In the genomic region with DNA sequence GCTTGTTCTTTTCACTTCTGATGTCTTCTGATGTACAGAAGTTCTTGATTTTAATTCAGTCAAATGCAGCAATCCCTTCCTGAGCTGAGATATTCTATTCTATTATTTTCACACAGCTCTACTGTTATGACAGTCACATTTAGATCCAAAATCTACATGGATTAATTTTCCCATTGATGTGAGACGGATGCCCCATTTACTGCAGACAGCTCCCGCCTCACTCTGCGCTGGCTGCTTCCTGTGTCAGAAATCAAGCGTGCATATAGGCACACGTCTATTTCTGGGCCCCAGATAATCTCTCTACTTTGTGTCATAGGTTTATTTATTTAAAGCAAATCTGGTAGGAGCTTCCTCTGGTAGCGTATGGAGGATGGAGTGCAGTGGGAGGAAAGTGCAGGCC, we compare ENCODE assay signal across 21 cellular contexts. TPM values are rescaled to one million over a fixed set of nuclear protein-coding genes. Genes with fewer than 3 reads are reported as not detected.
DNase-seq lines count a peak whose midpoint lies in the region; ATAC-seq, FAIRE-seq and TF ChIP-seq lines count a peak whose summit lies in the region.
"Had no signal": no experiment of that assay in that cellular context is flagged by ENCODE, and none has a peak within 500 bp of the region (broad histone marks: within the 10 kb centered on the region; RNA-seq: fewer than 3 reads in every experiment).

No MANE protein-coding gene starts in this region.

- ATAC-seq in HepG2 (no peak), right lobe of liver (no peak), upper lobe of left lung (ENCODE audit: low FRiP score in 2 of 2) (no peak)
- ATAC-seq: GM23338, left lobe of liver, mucosa of descending colon had no signal

- H3K4me1 ChIP-seq in HepG2 (ENCODE audit: insufficient read depth, low read length), result peaks cover 64% of the 10 kb centered on the region
- H3K4me1 ChIP-seq in right lobe of liver, result peaks cover 0 to 26% (median 9%) of the 10 kb centered on the region in 4 donors
- peaks cover 8 to 72% (median 29%) of the 10 kb centered on the region in 6 donors for H3K4me1 ChIP-seq in spleen
- H3K4me1 ChIP-seq in tibial nerve, result peaks cover 0 to 32% (median 4%) of the 10 kb centered on the region in 4 donors
- H3K4me1 ChIP-seq in upper lobe of left lung, result peaks cover 20 to 27% (median 23%) of the 10 kb centered on the region in 4 donors

- POLR2A ChIA-PET in activated CD4-positive, alpha-beta T cell treated with anti-CD3 and anti-CD28 coated beads, Interleukin-2, amount 10 ng/mL, durations not matched to agents 7 days and 5 days (lab: Charles Lee), result no interaction called here
- POLR2A ChIA-PET in HepG2 (lab: Yijun Ruan, JAX), result no interaction called here

- in situ Hi-C loops in HepG2 (cut with HindIII; ENCODE audit: extremely low pct_ligation_motif_present, low pct_unique_long_range_greater_than_20kb), result loop anchor here (5.0 kb wide), 1 partner anchor 47 kb away; no protein-coding TSS in a partner anchor

- TF ChIP-seq POLR2A in HepG2 (IDR thresholded peaks at IDR 0.05; ENCODE audit: insufficient read depth in 1 of 2, low read depth in 2 of 2, low read length in 2 of 2) (no peak), right lobe of liver (IDR thresholded peaks at IDR 0.05) (no peak), spleen (IDR thresholded peaks at IDR 0.05) (no peak), tibial nerve (IDR thresholded peaks at IDR 0.05) (no peak), upper lobe of left lung (IDR thresholded peaks at IDR 0.05) (no peak)

- no peaks in the 10 kb centered on the region for H3K27me3 Mint-ChIP-seq in activated CD4-positive, alpha-beta T cell treated with anti-CD3 and anti-CD28 coated beads, Interleukin-2, amount 10 ng/mL, durations not matched to agents 7 days and 5 days
- H3K27me3 Mint-ChIP-seq in activated naive CD8-positive, alpha-beta T cell treated with anti-CD3 and anti-CD28 coated beads for 36 hours, result no peaks in the 10 kb centered on the region

- no peaks in the 10 kb centered on the region for H3K9me3 Mint-ChIP-seq in activated CD4-positive, alpha-beta T cell treated with anti-CD3 and anti-CD28 coated beads, Interleukin-2, amount 10 ng/mL, durations not matched to agents 7 days and 5 days
- no peaks in the 10 kb centered on the region for H3K9me3 Mint-ChIP-seq in activated naive CD8-positive, alpha-beta T cell treated with anti-CD3 and anti-CD28 coated beads for 36 hours
- H3K9me3 Mint-ChIP-seq: GM23338 had no signal

- H3K9me3 ChIP-seq in HepG2 (ENCODE audit: low read length), result no peaks in the 10 kb centered on the region
- no peaks in the 10 kb centered on the region for H3K9me3 ChIP-seq in right lobe of liver
- no peaks in the 10 kb centered on the region for H3K9me3 ChIP-seq in spleen
- H3K9me3 ChIP-seq in tibial nerve, result no peaks in the 10 kb centered on the region
- no peaks in the 10 kb centered on the region for H3K9me3 ChIP-seq in upper lobe of left lung
- H3K9me3 ChIP-seq: mucosa of descending colon, neutrophil had no signal

- no peak overlapping the region for H2AFZ ChIP-seq in HepG2 (ENCODE audit: low read length)
- H2AFZ ChIP-seq: GM23338 had no signal

- DNase-seq in activated CD4-positive, alpha-beta T cell treated with anti-CD3 and anti-CD28 coated beads, Interleukin-2, amount 10 ng/mL, durations not matched to agents 7 days and 5 days, result no peak
- DNase-seq in activated CD4-positive, alpha-beta T cell treated with anti-CD3 and anti-CD28 coated beads for 1 hour, result no peak
- DNase-seq in HepG2 (ENCODE audit: low spot score) (no peak), right lobe of liver (no peak), spleen (peak; percentile 28), tibial nerve (ENCODE audit: low spot score in 2 of 2) (no peak), upper lobe of left lung (no peak)
- no peak for DNase-seq in activated naive CD8-positive, alpha-beta T cell treated with anti-CD3 and anti-CD28 coated beads for 36 hours
- DNase-seq: ACHN; DMS79; effector CD8-positive, alpha-beta T cell; glutamatergic neuron; mucosa of descending colon; NCI-H1092; retina; stimulated activated CD4-positive, alpha-beta T cell treated with anti-CD3 and anti-CD28 coated beads, Interleukin-15, amount 100 ng/mL, for 24 hours had no signal

- peak overlapping the region; percentile 1; the same call in 1 of the 2 replicates for H3K9ac ChIP-seq in HepG2 (ENCODE audit: insufficient read depth, low read depth, low read length)
- H3K9ac ChIP-seq: KMS-11 had no signal

- H3K36me3 ChIP-seq in HepG2 (replicated peaks in 1 of 2; ENCODE audit: control insufficient read depth in 1 of 2, insufficient read depth in 2 of 2, low read length in 2 of 2) (peaks cover 25 to 71% of the 10 kb centered on the region in 2 experiments), right lobe of liver (peaks cover 0 to 36% (median 8%) of the 10 kb centered on the region in 4 donors), spleen (peaks cover 0 to 26% (median 10%) of the 10 kb centered on the region in 6 donors), tibial nerve (peaks cover 0 to 56% (median 0%) of the 10 kb centered on the region in 3 donors), upper lobe of left lung (peaks cover 4 to 24% (median 14%) of the 10 kb centered on the region in 4 donors)

- peaks cover 55% of the 10 kb centered on the region for H3K36me3 Mint-ChIP-seq in activated CD4-positive, alpha-beta T cell treated with anti-CD3 and anti-CD28 coated beads, Interleukin-2, amount 10 ng/mL, durations not matched to agents 7 days and 5 days (ENCODE audit: low read depth)
- H3K36me3 Mint-ChIP-seq in activated naive CD8-positive, alpha-beta T cell treated with anti-CD3 and anti-CD28 coated beads for 36 hours, result peaks cover 58% of the 10 kb centered on the region

- no peak for FAIRE-seq in HepG2 (lab: Jason Lieb, UNC)
- FAIRE-seq: GM12892 had no signal

- H3K27ac ChIP-seq in HepG2 (ENCODE audit: extremely low read length, insufficient read depth, low read length) (no peak overlapping the region), right lobe of liver (no peak overlapping the region), spleen (no peak overlapping the region), tibial nerve (no peak overlapping the region), upper lobe of left lung (no peak overlapping the region)
- H3K27ac ChIP-seq: KMS-11, neutrophil had no signal

- no peak overlapping the region for H3K4me2 ChIP-seq in HepG2 (ENCODE audit: low read depth, low read length)
- H3K4me2 ChIP-seq: GM23338, KMS-11 had no signal

- TF ChIP-seq CTCF in HepG2 (CRISPR knock-in tag; IDR thresholded peaks at IDR 0.05) (no peak), right lobe of liver (IDR thresholded peaks at IDR 0.05) (no peak), spleen (IDR thresholded peaks at IDR 0.05 in 8 of 11, conservative IDR thresholded peaks at IDR 0.05 in 3 of 11) (no peak), tibial nerve (IDR thresholded peaks at IDR 0.05) (no peak), upper lobe of left lung (IDR thresholded peaks at IDR 0.05) (no peak)

- CTCF ChIA-PET in activated CD4-positive, alpha-beta T cell treated with anti-CD3 and anti-CD28 coated beads, Interleukin-2, amount 10 ng/mL, durations not matched to agents 7 days and 5 days (lab: Charles Lee), result interaction anchor here (1.0 to 1.7 kb wide), 4 partner anchors 9 to 67 kb away, joined by 3 to 5 read pairs (median 4); no protein-coding TSS in a partner anchor
- CTCF ChIA-PET in HepG2 (lab: Yijun Ruan, JAX; ENCODE audit: low intra/inter-chr PET ratio, low total read pairs), result no interaction called here

- peaks cover 93% of the 10 kb centered on the region for H3K4me1 Mint-ChIP-seq in activated CD4-positive, alpha-beta T cell treated with anti-CD3 and anti-CD28 coated beads, Interleukin-2, amount 10 ng/mL, durations not matched to agents 7 days and 5 days
- H3K4me1 Mint-ChIP-seq in activated naive CD8-positive, alpha-beta T cell treated with anti-CD3 and anti-CD28 coated beads for 36 hours, result peaks cover 82% of the 10 kb centered on the region

- H3K4me3 ChIP-seq in HepG2 (replicated peaks in 1 of 3; ENCODE audit: insufficient read depth in 1 of 3, low read depth in 2 of 3, low read length in 3 of 3), result no peak overlapping the region
- H3K4me3 ChIP-seq in right lobe of liver, result no peak overlapping the region
- H3K4me3 ChIP-seq in spleen, result no peak overlapping the region
- H3K4me3 ChIP-seq in tibial nerve, result no peak overlapping the region
- no peak overlapping the region for H3K4me3 ChIP-seq in upper lobe of left lung
- H3K4me3 ChIP-seq: GM23338, mucosa of descending colon had no signal

- intact Hi-C loops in HepG2 (cut with micrococcal nuclease; ENCODE audit: unreplicated experiment) (loop anchor here (5.0 kb wide), 1 partner anchor 73 kb away; a partner anchor contains a TSS), right lobe of liver (cut with DNase I) (no loop called here), spleen (cut with DNase I; ENCODE audit: low total_unique reads) (no loop called here)

- H3K79me2 ChIP-seq in HepG2 (ENCODE audit: insufficient read depth, low read length), result peaks cover 91% of the 10 kb centered on the region

- 91% methylated on average over 6 of the region's 6 CpGs for WGBS in HepG2 (ENCODE audit: low lambda C conversion rate)
- 75% methylated on average over 6 of the region's 6 CpGs for WGBS in right lobe of liver (ENCODE audit: insufficient coverage, low coverage, low lambda C conversion rate, missing lambda C conversion rate)
- 81 to 86% (median 82%) methylated on average over 6 of the region's 6 CpGs for WGBS in spleen, 5 donors
- 87 to 88% methylated on average over 6 of the region's 6 CpGs for WGBS in tibial nerve, 2 donors
- 67 to 77% methylated on average over 6 of the region's 6 CpGs for WGBS in upper lobe of left lung, 2 donors

- H3K27me3 ChIP-seq in HepG2 (ENCODE audit: control insufficient read depth in 1 of 2, insufficient read depth in 2 of 2, low read length in 2 of 2) (no peaks in the 10 kb centered on the region; a peak in 1 of 5 replicates), right lobe of liver (no peaks in the 10 kb centered on the region), spleen (replicated peaks in 1 of 7) (peaks cover 0 to 4% (median 0%) of the 10 kb centered on the region in 7 donors), tibial nerve (no peaks in the 10 kb centered on the region), upper lobe of left lung (no peaks in the 10 kb centered on the region)

- TF ChIP-seq EP300 in HepG2 (IDR thresholded peaks at IDR 0.05; ENCODE audit: low read depth in 2 of 2, low read length in 2 of 2) (no peak), HepG2 (CRISPR knock-in tag; IDR thresholded peaks at IDR 0.05; ENCODE audit: borderline replicate concordance) (no peak), tibial nerve (IDR thresholded peaks at IDR 0.05) (no peak), upper lobe of left lung (IDR thresholded peaks at IDR 0.05) (no peak)

- H4K20me1 ChIP-seq in HepG2 (ENCODE audit: insufficient read depth, low read length), result peaks cover 100% of the 10 kb centered on the region

- BruUV-seq in HepG2 (replicated peaks; lab: Mats Ljungman, UMichigan), result no TSS peak

- H3K27ac Mint-ChIP-seq in activated CD4-positive, alpha-beta T cell treated with anti-CD3 and anti-CD28 coated beads, Interleukin-2, amount 10 ng/mL, durations not matched to agents 7 days and 5 days, result peak overlapping the region; percentile 51
- peak overlapping the region; percentile 15 for H3K27ac Mint-ChIP-seq in activated naive CD8-positive, alpha-beta T cell treated with anti-CD3 and anti-CD28 coated beads for 36 hours

- H3K4me3 Mint-ChIP-seq in activated CD4-positive, alpha-beta T cell treated with anti-CD3 and anti-CD28 coated beads, Interleukin-2, amount 10 ng/mL, durations not matched to agents 7 days and 5 days, result no peak overlapping the region
- H3K4me3 Mint-ChIP-seq in activated naive CD8-positive, alpha-beta T cell treated with anti-CD3 and anti-CD28 coated beads for 36 hours, result no peak overlapping the region
- H3K4me3 Mint-ChIP-seq: GM23338 had no signal

- TF ChIP-seq RAD21 in HepG2 (CRISPR knock-in tag; IDR thresholded peaks at IDR 0.05), result no peak

RNA-seq across cellular contexts. Expression of a gene that starts 6.7 kb away (rescaled TPM):
- 10 to 100 TPM; 59.0 to 62.2 TPM for total RNA-seq in activated CD4-positive, alpha-beta T cell treated with anti-CD3 and anti-CD28 coated beads, Interleukin-2, amount 10 ng/mL, durations not matched to agents 7 days and 5 days
- total RNA-seq in HepG2 (2016; rRNA removed; fragmentation: Illumina TruSeq; extraction: Trizol) (73.7 and 86.7 TPM in 2 replicates), right lobe of liver (100 to 1,000 TPM in 4 of 6 experiments, 10 to 100 TPM in 2; 87.7 to 373 (median 102) TPM), spleen (10 to 100 TPM; 13.9 to 42.6 (median 36.9) TPM), tibial nerve (100 to 1,000 TPM; 118 to 175 (median 137) TPM), upper lobe of left lung (100 to 1,000 TPM in 1 of 6 donors, 10 to 100 TPM in 5; 34.6 to 114 (median 51.9) TPM)
- 57.4 and 60.2 TPM in 2 replicates for total RNA-seq in HepG2 (2016; cell fraction: cytosol; rRNA removed; fragmentation: Illumina TruSeq; extraction: Trizol; ENCODE audit: low read depth)
- total RNA-seq in HepG2 (2016; cell fraction: insoluble cytoplasmic fraction; rRNA removed; fragmentation: Illumina TruSeq; extraction: Trizol), result 71.8 and 94.2 TPM in 2 replicates
- total RNA-seq in HepG2 (2016; cell fraction: membrane; rRNA removed; fragmentation: Illumina TruSeq; extraction: Trizol), result 64.9 and 67.4 TPM in 2 replicates
- total RNA-seq in HepG2 (2016; cell fraction: nucleus; rRNA removed; fragmentation: Illumina TruSeq; extraction: Trizol), result 26.3 and 33.7 TPM in 2 replicates
- polyA plus RNA-seq in HepG2 (2011; rRNA removed) (170 and 223 TPM in 2 replicates), spleen (1 to 10 TPM; 4.2 to 8.4 (median 6.4) TPM)
- polyA plus RNA-seq in HepG2 (2011; cell fraction: cytosol; rRNA removed), result 338 and 339 TPM in 2 replicates
- 163 and 165 TPM in 2 replicates for polyA plus RNA-seq in HepG2 (2011; cell fraction: nucleus; rRNA removed)
- polyA plus RNA-seq in HepG2 (2012), result 188 and 302 TPM in 2 replicates
- 70.8 and 79.0 TPM in 2 replicates for polyA plus RNA-seq in HepG2 (2016; cell fraction: cytosol; fragmentation: Illumina TruSeq; extraction: Trizol; ENCODE audit: low read depth)
- polyA plus RNA-seq in HepG2 (2016; cell fraction: insoluble cytoplasmic fraction; fragmentation: Illumina TruSeq; extraction: Trizol; ENCODE audit: low read depth), result 107 and 108 TPM in 2 replicates
- polyA plus RNA-seq in HepG2 (2016; cell fraction: membrane; fragmentation: Illumina TruSeq; extraction: Trizol; ENCODE audit: low read depth), result 59.2 and 59.3 TPM in 2 replicates
- 56.7 and 59.3 TPM in 2 replicates for polyA plus RNA-seq in HepG2 (2016; cell fraction: nucleus; fragmentation: Illumina TruSeq; extraction: Trizol; ENCODE audit: insufficient read depth, low read depth)
- polyA minus RNA-seq in HepG2 (2011; rRNA and poly(A)+ RNA removed; ENCODE audit: low replicate concordance), result 13.5 and 140 TPM in 2 replicates
- 117 and 136 TPM in 2 replicates for polyA minus RNA-seq in HepG2 (2011; cell fraction: cytosol; rRNA and poly(A)+ RNA removed)
- polyA minus RNA-seq in HepG2 (2011; cell fraction: nucleus; rRNA and poly(A)+ RNA removed), result 54.7 and 62.3 TPM in 2 replicates
- 100 to 1,000 TPM; 115 to 121 TPM for total RNA-seq in activated naive CD8-positive, alpha-beta T cell treated with anti-CD3 and anti-CD28 coated beads for 36 hours
